13 cellular contexts compared by ENCODE assay signal in genomic region chr9:138060881-138061280, GRCh38.
DNase-seq lines count a peak whose midpoint lies in the region; ATAC-seq and TF ChIP-seq lines count a peak whose summit lies in the region.
"Had no signal": no experiment of that assay in that cellular context is flagged by ENCODE, and none has a peak within 500 bp of the region (broad histone marks: within the 10 kb centered on the region; RNA-seq: fewer than 3 reads in every experiment).

No MANE protein-coding gene starts in this region.

- no peaks in the 10 kb centered on the region for H3K27me3 Mint-ChIP-seq in endodermal cell (ENCODE audit: insufficient read depth)
- H3K27me3 Mint-ChIP-seq in activated CD4-positive, alpha-beta memory T cell treated with anti-CD3 and anti-CD28 coated beads, Interleukin-2, amount 10 ng/mL, durations not matched to agents 7 days and 5 days, result peaks cover 3% of the 10 kb centered on the region

- H3K36me3 Mint-ChIP-seq in endodermal cell (ENCODE audit: low read depth), result peaks cover 66% of the 10 kb centered on the region
- no peaks in the 10 kb centered on the region for H3K36me3 Mint-ChIP-seq in activated CD4-positive, alpha-beta memory T cell treated with anti-CD3 and anti-CD28 coated beads, Interleukin-2, amount 10 ng/mL, durations not matched to agents 7 days and 5 days (ENCODE audit: low read depth)
- H3K36me3 Mint-ChIP-seq: CD4-positive, alpha-beta memory T cell had no signal

- TF ChIP-seq POLR2A in esophagus muscularis mucosa (IDR thresholded peaks at IDR 0.05; ENCODE audit: low read depth), result no peak

- H3K4me1 ChIP-seq in left ventricle myocardium inferior, result no peaks in the 10 kb centered on the region
- H3K4me1 ChIP-seq in endodermal cell (ENCODE audit: control insufficient read depth, insufficient read depth, low read length), result no peaks in the 10 kb centered on the region
- no peaks in the 10 kb centered on the region for H3K4me1 ChIP-seq in esophagus muscularis mucosa
- H3K4me1 ChIP-seq: HAP-1 had no signal

- H3K27ac Mint-ChIP-seq in endodermal cell, result no peak overlapping the region
- no peak overlapping the region for H3K27ac Mint-ChIP-seq in activated CD4-positive, alpha-beta memory T cell treated with anti-CD3 and anti-CD28 coated beads, Interleukin-2, amount 10 ng/mL, durations not matched to agents 7 days and 5 days
- H3K27ac Mint-ChIP-seq: B cell; CD4-positive, alpha-beta memory T cell; HFFc6 had no signal

- POLR2A ChIA-PET in activated CD4-positive, alpha-beta memory T cell treated with anti-CD3 and anti-CD28 coated beads, Interleukin-2, amount 10 ng/mL, durations not matched to agents 7 days and 5 days (lab: Charles Lee), result no interaction called here

- intact Hi-C loops in left ventricle myocardium superior (cut with micrococcal nuclease), result no loop called here
- intact Hi-C loops in left ventricle myocardium inferior (cut with micrococcal nuclease), result no loop called here
- intact Hi-C loops in posterior vena cava (cut with DNase I), result no loop called here
- intact Hi-C loops in esophagus muscularis mucosa (cut with DNase I), result no loop called here

- TF ChIP-seq EP300 in esophagus muscularis mucosa (IDR thresholded peaks at IDR 0.05), result no peak

- no peak overlapping the region for H3K27ac ChIP-seq in left ventricle myocardium inferior (replicated peaks)
- H3K27ac ChIP-seq in endodermal cell (ENCODE audit: low read depth, low read length), result no peak overlapping the region
- no peak overlapping the region for H3K27ac ChIP-seq in esophagus muscularis mucosa (replicated peaks in 1 of 4)

- no peak overlapping the region for H3K4me3 Mint-ChIP-seq in endodermal cell
- no peak overlapping the region for H3K4me3 Mint-ChIP-seq in activated CD4-positive, alpha-beta memory T cell treated with anti-CD3 and anti-CD28 coated beads, Interleukin-2, amount 10 ng/mL, durations not matched to agents 7 days and 5 days
- H3K4me3 Mint-ChIP-seq: B cell; CD4-positive, alpha-beta memory T cell; HFFc6 had no signal

- CTCF ChIA-PET in activated CD4-positive, alpha-beta memory T cell treated with anti-CD3 and anti-CD28 coated beads, Interleukin-2, amount 10 ng/mL, durations not matched to agents 7 days and 5 days (lab: Charles Lee), result no interaction called here

- no peak for ATAC-seq in left ventricle myocardium superior

- no peaks in the 10 kb centered on the region for H3K4me1 Mint-ChIP-seq in endodermal cell
- no peaks in the 10 kb centered on the region for H3K4me1 Mint-ChIP-seq in activated CD4-positive, alpha-beta memory T cell treated with anti-CD3 and anti-CD28 coated beads, Interleukin-2, amount 10 ng/mL, durations not matched to agents 7 days and 5 days
- H3K4me1 Mint-ChIP-seq: B cell; CD4-positive, alpha-beta memory T cell had no signal

- DNase-seq in left ventricle myocardium superior, result peak; percentile 15
- no peak for DNase-seq in left ventricle myocardium inferior
- peak; percentile 16 for DNase-seq in endodermal cell
- DNase-seq in posterior vena cava (ENCODE audit: low spot score), result peak; percentile 22
- no peak for DNase-seq in activated CD4-positive, alpha-beta memory T cell treated with anti-CD3 and anti-CD28 coated beads, Interleukin-2, amount 10 ng/mL, durations not matched to agents 7 days and 5 days
- DNase-seq in esophagus muscularis mucosa (ENCODE audit: extremely low spot score), result no peak
- no peak for DNase-seq in NCI-H446 (lab: John Stamatoyannopoulos, UW)
- DNase-seq: C1 segment of cervical spinal cord; CD4-positive, alpha-beta memory T cell; DMS79; HFFc6 had no signal

- H3K9me3 ChIP-seq in left ventricle myocardium inferior (replicated peaks) (no peaks in the 10 kb centered on the region), endodermal cell (ENCODE audit: control insufficient read depth, low read length) (peaks cover 37% of the 10 kb centered on the region), esophagus muscularis mucosa (no peaks in the 10 kb centered on the region)
- H3K9me3 ChIP-seq: HAP-1 had no signal

- WGBS in endodermal cell (ENCODE audit: insufficient coverage in 1 of 2, insufficient read length in 1 of 2), 2 experiments, result 83 to 94% methylated on average over 6 to 8 of the region's 8 CpGs
- 92% methylated on average over 2 of the region's 8 CpGs for WGBS in esophagus muscularis mucosa

- H3K4me3 ChIP-seq in left ventricle myocardium inferior (no peak overlapping the region), endodermal cell (ENCODE audit: low read length) (no peak overlapping the region), esophagus muscularis mucosa (no peak overlapping the region)
- H3K4me3 ChIP-seq: HAP-1 had no signal

- H3K36me3 ChIP-seq in left ventricle myocardium inferior (no peaks in the 10 kb centered on the region), endodermal cell (ENCODE audit: control insufficient read depth, insufficient read depth, low read length) (no peaks in the 10 kb centered on the region), esophagus muscularis mucosa (no peaks in the 10 kb centered on the region)
- H3K36me3 ChIP-seq: HAP-1 had no signal

- no peak for TF ChIP-seq CTCF in left ventricle myocardium inferior (IDR thresholded peaks at IDR 0.05; ENCODE audit: borderline replicate concordance)
- TF ChIP-seq CTCF in endodermal cell (conservative IDR thresholded peaks at IDR 0.05), result no peak
- no peak for TF ChIP-seq CTCF in esophagus muscularis mucosa (IDR thresholded peaks at IDR 0.05)

- no peaks in the 10 kb centered on the region for H3K9me3 Mint-ChIP-seq in endodermal cell
- no peaks in the 10 kb centered on the region for H3K9me3 Mint-ChIP-seq in activated CD4-positive, alpha-beta memory T cell treated with anti-CD3 and anti-CD28 coated beads, Interleukin-2, amount 10 ng/mL, durations not matched to agents 7 days and 5 days
- H3K9me3 Mint-ChIP-seq: CD4-positive, alpha-beta memory T cell had no signal

- peaks cover 37% of the 10 kb centered on the region for H3K27me3 ChIP-seq in left ventricle myocardium inferior (ENCODE audit: low read depth)
- no peaks in the 10 kb centered on the region for H3K27me3 ChIP-seq in endodermal cell (ENCODE audit: control insufficient read depth, insufficient read depth, low read length, poor library complexity, severe bottlenecking)
- H3K27me3 ChIP-seq in esophagus muscularis mucosa, result peaks cover 0 to 26% (median 0%) of the 10 kb centered on the region in 4 donors

- no peak overlapping the region for H3K9ac ChIP-seq in endodermal cell (ENCODE audit: extremely low read depth, low read length, poor library complexity, severe bottlenecking)

Comparison
In these comparisons a context has a peak if more than half of its experiments do, and no peak if none do; other contexts are left out.
1. DNase-seq: peak in left ventricle myocardium superior (single experiment), endodermal cell (single experiment) and posterior vena cava (single experiment); none in left ventricle myocardium inferior (single experiment), activated CD4-positive, alpha-beta memory T cell treated with anti-CD3 and anti-CD28 coated beads, Interleukin-2, amount 10 ng/mL, durations not matched to agents 7 days and 5 days (single experiment), esophagus muscularis mucosa (single experiment) and NCI-H446 (0 of 2).